ENCODE assay signal across 12 cellular contexts in genomic region chr5:176676361-176676824, GRCh38. TPM values are rescaled to one million over a fixed set of nuclear protein-coding genes. Genes with fewer than 3 reads are reported as not detected.
DNase-seq lines count a peak whose midpoint lies in the region; ATAC-seq and TF ChIP-seq lines count a peak whose summit lies in the region.
"Had no signal": no experiment of that assay in that cellular context is flagged by ENCODE, and none has a peak within 500 bp of the region (broad histone marks: within the 10 kb centered on the region; RNA-seq: fewer than 3 reads in every experiment).

No MANE protein-coding gene starts in this region.

- CTCF ChIA-PET in CD4-positive, alpha-beta memory T cell (lab: Charles Lee; ENCODE audit: partially characterized antibody) = interaction anchor here (2.1 kb wide), 1 partner anchor 16 kb away, joined by 11 read pairs; no protein-coding TSS in a partner anchor

- H3K4me3 ChIP-seq in astrocyte of the spinal cord (ENCODE audit: low read depth, low read length) (no peak overlapping the region), ascending aorta (no peak overlapping the region)
- no peak overlapping the region for H3K4me3 ChIP-seq in CD4-positive, alpha-beta memory T cell (ENCODE audit: low read length in 2 of 2)

- DNase-seq in AG08395 (ENCODE audit: low spot score) (peak; percentile 71), astrocyte of the spinal cord (ENCODE audit: low read depth, low spot score) (peak; percentile 8), activated gamma-delta T cell treated with Interleukin-2 at 50 U/mL for 16 hours (no peak), HuH-7 (ENCODE audit: low spot score) (no peak), ascending aorta (ENCODE audit: low spot score in 2 of 2) (no peak)
- DNase-seq in CD4-positive, alpha-beta memory T cell = no peak
- DNase-seq: stimulated activated CD4-positive, alpha-beta T cell treated with anti-CD3 and anti-CD28 coated beads, Interleukin-4, amount 100 ng/mL, for 1 hour had no signal

- in situ Hi-C loops in astrocyte of the spinal cord (cut with HindIII; ENCODE audit: low sequenced_read_pairs) = no loop called here

- peaks cover 25 to 44% of the 10 kb centered on the region in 2 donors for H3K27me3 Mint-ChIP-seq in CD4-positive, alpha-beta memory T cell

- H3K27ac Mint-ChIP-seq in CD4-positive, alpha-beta memory T cell = no peak overlapping the region
- H3K27ac Mint-ChIP-seq: T-helper 1 cell treated with Interleukin-12 subunit alpha and Interleukin-12 subunit beta and Interleukin-4 antibody, amounts not matched to agents 30 μg/mL and 1 μg/mL, for 36 hours had no signal

- no peaks in the 10 kb centered on the region for H3K36me3 ChIP-seq in ascending aorta
- no peaks in the 10 kb centered on the region for H3K36me3 ChIP-seq in CD4-positive, alpha-beta memory T cell (ENCODE audit: insufficient read depth, low read length)

- no peaks in the 10 kb centered on the region for H3K9me3 Mint-ChIP-seq in CD4-positive, alpha-beta memory T cell
- H3K9me3 Mint-ChIP-seq: T-helper 1 cell treated with Interleukin-12 subunit alpha and Interleukin-12 subunit beta and Interleukin-4 antibody, amounts not matched to agents 30 μg/mL and 1 μg/mL, for 36 hours had no signal

- no peaks in the 10 kb centered on the region for H3K4me1 ChIP-seq in ascending aorta
- no peaks in the 10 kb centered on the region for H3K4me1 ChIP-seq in CD4-positive, alpha-beta memory T cell (ENCODE audit: insufficient read depth, low read length)

- no peaks in the 10 kb centered on the region for H3K9me3 ChIP-seq in ascending aorta
- H3K9me3 ChIP-seq in CD4-positive, alpha-beta memory T cell (ENCODE audit: control insufficient read depth in 1 of 2, low read length in 2 of 2) = no peaks in the 10 kb centered on the region

- no peaks in the 10 kb centered on the region for H3K4me1 Mint-ChIP-seq in CD4-positive, alpha-beta memory T cell

- ATAC-seq in GM19035 (IDR thresholded peaks at IDR 0.05; ENCODE audit: unreplicated experiment) (peak; percentile 60), HG03139 (IDR thresholded peaks at IDR 0.05; ENCODE audit: unreplicated experiment) (peak; percentile 81)

- no peaks in the 10 kb centered on the region for H3K36me3 Mint-ChIP-seq in CD4-positive, alpha-beta memory T cell

- TF ChIP-seq CTCF in astrocyte of the spinal cord (IDR thresholded peaks at IDR 0.05; ENCODE audit: low read depth, low read length) (no peak), ascending aorta (IDR thresholded peaks at IDR 0.05) (no peak)

- intact Hi-C loops in ascending aorta (cut with DNase I) = no loop called here
- intact Hi-C loops in CD4-positive, alpha-beta memory T cell (cut with micrococcal nuclease) = no loop called here

- no peaks in the 10 kb centered on the region for H3K27me3 ChIP-seq in ascending aorta
- H3K27me3 ChIP-seq in CD4-positive, alpha-beta memory T cell (ENCODE audit: insufficient read depth, low read length) = peaks cover 9% of the 10 kb centered on the region

- no peak overlapping the region for H3K4me3 Mint-ChIP-seq in CD4-positive, alpha-beta memory T cell
- H3K4me3 Mint-ChIP-seq: T-helper 1 cell treated with Interleukin-12 subunit alpha and Interleukin-12 subunit beta and Interleukin-4 antibody, amounts not matched to agents 30 μg/mL and 1 μg/mL, for 36 hours had no signal

- POLR2A ChIA-PET in CD4-positive, alpha-beta memory T cell (lab: Charles Lee; ENCODE audit: partially characterized antibody) = no interaction called here

- H3K27ac ChIP-seq in ascending aorta = no peak overlapping the region
- no peak overlapping the region for H3K27ac ChIP-seq in CD4-positive, alpha-beta memory T cell (ENCODE audit: low read depth, low read length)

RNA-seq across cellular contexts. Expression of gene TSPAN17, which starts 29.1 kb away (rescaled TPM):
- 32.7 TPM for total RNA-seq in ascending aorta
- 10 to 100 TPM; 27.4 to 30.7 TPM for total RNA-seq in CD4-positive, alpha-beta memory T cell
- polyA plus RNA-seq in CD4-positive, alpha-beta memory T cell = 10 to 100 TPM; 16.0 to 26.7 TPM

RNA-seq across cellular contexts. Expression of gene EIF4E1B, which starts 45.9 kb away (rescaled TPM):
- total RNA-seq in ascending aorta = not detected
- total RNA-seq in CD4-positive, alpha-beta memory T cell = not detected
- polyA plus RNA-seq in CD4-positive, alpha-beta memory T cell = not detected
- total RNA-seq: Calu3, liver had no signal
- polyA plus RNA-seq: liver had no signal

RNA-seq across cellular contexts. Expression of gene SNCB, which starts 46.1 kb away (rescaled TPM):
- not detected for total RNA-seq in ascending aorta
- not detected for total RNA-seq in CD4-positive, alpha-beta memory T cell
- not detected for polyA plus RNA-seq in CD4-positive, alpha-beta memory T cell
- total RNA-seq: Calu3, liver had no signal
- polyA plus RNA-seq: liver had no signal

Comparison
In these comparisons a context has a peak if more than half of its experiments do, and no peak if none do; other contexts are left out.
1. DNase-seq: peak in AG08395 (single experiment) and astrocyte of the spinal cord (single experiment); none in activated gamma-delta T cell treated with Interleukin-2 at 50 U/mL for 16 hours (single experiment), HuH-7 (single experiment), ascending aorta (0 of 2) and CD4-positive, alpha-beta memory T cell (0 of 5).